Comparison of ENCODE assay signal across 8 cellular contexts in genomic region chr12:121334513-121335343, GRCh38. TPM values are rescaled to one million over a fixed set of nuclear protein-coding genes. Genes with fewer than 3 reads are reported as not detected.
DNase-seq lines count a peak whose midpoint lies in the region; ATAC-seq and TF ChIP-seq lines count a peak whose summit lies in the region.

No MANE protein-coding gene starts in this region.

- CTCF ChIA-PET in AG04449 (lab: Yijun Ruan, JAX), result interaction anchor here (0.6 to 16.4 kb wide), 42 partner anchors 9 to 347 kb away, joined by 3 to 371 read pairs (median 5); partner anchors contain the start of genes ANAPC5 and RNF34

- peak; percentile 73 for TF ChIP-seq CTCF in AG04449 (IDR thresholded peaks at IDR 0.05; ENCODE audit: insufficient read depth, low read length, missing control alignments)
- peak; percentile 85 for TF ChIP-seq CTCF in epithelial cell of proximal tubule (conservative IDR thresholded peaks at IDR 0.05; ENCODE audit: low read depth, low read length)
- no peak for TF ChIP-seq CTCF in coronary artery (IDR thresholded peaks at IDR 0.05)

- ATAC-seq in naive B cell (ENCODE audit: low read depth in 2 of 2) (peak; percentile 78 to 85), HG03175 (IDR thresholded peaks at IDR 0.05; ENCODE audit: unreplicated experiment) (no peak)

- H3K27ac Mint-ChIP-seq in naive B cell, result peak overlapping the region in 2 of 6 donors; percentile 3 to 72

- H3K9me3 Mint-ChIP-seq in naive B cell, result no peaks in the 10 kb centered on the region

- peaks cover 14 to 15% of the 10 kb centered on the region in 2 donors for H3K36me3 Mint-ChIP-seq in naive B cell

- DNase-seq in AG04449 (ENCODE audit: low read depth, low spot score), result peak; percentile 36
- DNase-seq in GM04504 (ENCODE audit: low read depth), result peak; percentile 49
- peak; percentile 50 for DNase-seq in NCI-H1105 (lab: John Stamatoyannopoulos, UW)
- peak; percentile 73 for DNase-seq in SK-N-DZ (ENCODE audit: low spot score)
- peak; percentile 44 for DNase-seq in epithelial cell of proximal tubule (ENCODE audit: low read depth)
- DNase-seq in naive B cell, result peak; percentile 38
- no peak for DNase-seq in coronary artery (ENCODE audit: low spot score)

- H3K4me3 Mint-ChIP-seq in naive B cell, result no peak overlapping the region

- no peaks in the 10 kb centered on the region for H3K27me3 Mint-ChIP-seq in naive B cell

- H3K27ac ChIP-seq in coronary artery, result no peak overlapping the region

- no peaks in the 10 kb centered on the region for H3K4me1 Mint-ChIP-seq in naive B cell

- no peak overlapping the region for H3K4me3 ChIP-seq in AG04449 (ENCODE audit: low read depth, low read length)
- H3K4me3 ChIP-seq in epithelial cell of proximal tubule (ENCODE audit: low read depth, low read length), result no peak overlapping the region
- H3K4me3 ChIP-seq in coronary artery, result no peak overlapping the region

- POLR2A ChIA-PET in AG04449 (lab: Yijun Ruan, JAX), result no interaction called here

RNA-seq across cellular contexts. Expression of gene ANAPC5, which starts 17.5 kb away (rescaled TPM):
- polyA plus RNA-seq in SK-N-DZ (2014; cell fraction: cytosol; rRNA removed), result 272 and 289 TPM in 2 replicates
- 477 and 595 TPM in 2 replicates for polyA plus RNA-seq in SK-N-DZ (2014; cell fraction: nucleus; rRNA removed)
- total RNA-seq in epithelial cell of proximal tubule, result 79.7 and 158 TPM in 2 replicates
- polyA plus RNA-seq in naive B cell (ENCODE audit: low read depth in 6 of 6), result 100 to 1,000 TPM in 4 of 6 donors, 10 to 100 TPM in 2; 79.7 to 172 (median 119) TPM

RNA-seq across cellular contexts. Expression of gene CAMKK2, which starts 38.2 kb away (rescaled TPM):
- polyA plus RNA-seq in SK-N-DZ (2014; cell fraction: cytosol; rRNA removed), result 30.7 and 30.8 TPM in 2 replicates
- polyA plus RNA-seq in SK-N-DZ (2014; cell fraction: nucleus; rRNA removed), result 35.4 and 50.0 TPM in 2 replicates
- 23.2 and 32.6 TPM in 2 replicates for total RNA-seq in epithelial cell of proximal tubule
- polyA plus RNA-seq in naive B cell (ENCODE audit: low read depth in 6 of 6), result 10 to 100 TPM in 1 of 6 donors, 1 to 10 TPM in 5; 5.3 to 12.0 (median 8.3) TPM
